In the genomic region with DNA sequence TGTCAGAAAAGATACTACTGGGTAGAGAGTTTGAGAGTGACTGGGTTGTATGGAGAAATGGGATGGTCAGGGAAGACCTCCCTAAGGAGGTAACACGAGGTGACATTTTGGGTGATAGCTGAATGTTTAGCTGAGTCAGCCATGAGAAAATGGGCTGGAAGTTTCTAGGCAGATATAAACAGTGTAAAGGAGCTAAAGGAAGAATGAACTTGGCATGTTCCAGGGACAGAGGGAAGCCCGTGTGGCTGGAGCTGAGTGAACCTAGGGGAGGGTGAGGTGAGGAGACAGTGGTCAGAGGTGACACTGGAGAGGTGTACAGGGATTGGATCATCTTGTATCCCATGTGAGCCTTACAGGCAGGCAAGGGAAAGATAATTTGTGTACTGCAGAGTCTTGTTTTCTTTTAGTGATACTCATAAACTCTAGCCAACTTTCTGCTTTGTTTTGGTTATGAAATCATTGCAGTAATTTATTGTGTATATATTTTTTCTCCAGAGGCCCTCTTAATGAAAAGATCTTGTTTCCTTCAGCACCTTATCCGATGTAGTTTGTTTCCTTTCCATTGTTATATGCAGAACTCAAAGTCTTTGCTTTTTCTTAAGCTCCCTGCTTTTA, we compare ENCODE assay signal across 9 cellular contexts. TPM values are rescaled to one million over a fixed set of nuclear protein-coding genes. Genes with fewer than 3 reads are reported as not detected.
DNase-seq lines count a peak whose midpoint lies in the region; ATAC-seq and TF ChIP-seq lines count a peak whose summit lies in the region.
"Had no signal": no experiment of that assay in that cellular context is flagged by ENCODE, and none has a peak within 500 bp of the region (broad histone marks: within the 10 kb centered on the region; RNA-seq: fewer than 3 reads in every experiment).

No MANE protein-coding gene starts in this region.

- H3K4me3 ChIP-seq in Caco-2 (ENCODE audit: low read depth, low read length) (no peak overlapping the region), MG63 (peak overlapping the region; percentile 80), dorsolateral prefrontal cortex (peak overlapping the region in 32 of 59 donors; percentile 3 to 97 (median 90)), neuron (ENCODE audit: low read length) (peak overlapping the region; percentile 76)

- ATAC-seq in HG03139 (IDR thresholded peaks at IDR 0.05; ENCODE audit: unreplicated experiment) = no peak
- ATAC-seq in activated naive CD4-positive, alpha-beta T cell treated with anti-CD3 and anti-CD28 coated beads, Interleukin-2, amount 50 U/mL, for 72 hours = no peak

- H3K27me3 ChIP-seq in Caco-2 (replicated peaks; ENCODE audit: control insufficient read depth, insufficient read depth, low read length) (no peaks in the 10 kb centered on the region), MG63 (no peaks in the 10 kb centered on the region), dorsolateral prefrontal cortex (no peaks in the 10 kb centered on the region), neuron (ENCODE audit: insufficient read depth, low read length) (no peaks in the 10 kb centered on the region)

- H3K27me3 Mint-ChIP-seq in Caco-2 (ENCODE audit: insufficient read depth, unreplicated experiment) = peaks cover under 1% of the 10 kb centered on the region

- peaks cover 7% of the 10 kb centered on the region for H3K4me1 Mint-ChIP-seq in Caco-2 (ENCODE audit: low read depth, unreplicated experiment)

- DNase-seq in Caco-2 = no peak
- DNase-seq in MG63 = no peak
- DNase-seq in dorsolateral prefrontal cortex = no peak
- DNase-seq in NCI-H524 treated with DMSO at 0.1 percent for 48 hours (lab: John Stamatoyannopoulos, UW) = no peak
- DNase-seq in HuH-7.5 (ENCODE audit: low spot score) = no peak
- DNase-seq in activated naive CD4-positive, alpha-beta T cell treated with anti-CD3 and anti-CD28 coated beads, Interleukin-2, amount 50 U/mL, for 72 hours (ENCODE audit: low spot score in 2 of 2) = no peak
- DNase-seq: hypothalamus had no signal

- H3K27ac Mint-ChIP-seq in Caco-2 (ENCODE audit: unreplicated experiment) = no peak overlapping the region
- no peak overlapping the region for H3K27ac Mint-ChIP-seq in activated naive CD4-positive, alpha-beta T cell treated with anti-CD3 and anti-CD28 coated beads, Interleukin-2, amount 50 U/mL, for 72 hours

- no peak overlapping the region for H2AFZ ChIP-seq in neuron (ENCODE audit: low read depth, low read length)

- BruUV-seq in Caco-2 (replicated peaks; lab: Mats Ljungman, UMichigan) = no TSS peak

- H3K36me3 Mint-ChIP-seq in Caco-2 (ENCODE audit: insufficient read depth, unreplicated experiment) = peaks cover 9% of the 10 kb centered on the region
- peaks cover 8 to 15% of the 10 kb centered on the region in 2 donors for H3K36me3 Mint-ChIP-seq in activated naive CD4-positive, alpha-beta T cell treated with anti-CD3 and anti-CD28 coated beads, Interleukin-2, amount 50 U/mL, for 72 hours

- CTCF ChIA-PET in Caco-2 (lab: Charles Lee) = interaction anchor here (0.5 kb wide), 1 partner anchor 135 kb away, joined by 3 read pairs; no protein-coding TSS in a partner anchor

- no peaks in the 10 kb centered on the region for H3K9me3 Mint-ChIP-seq in Caco-2 (ENCODE audit: unreplicated experiment)
- peaks cover 0 to 5% of the 10 kb centered on the region in 2 donors for H3K9me3 Mint-ChIP-seq in activated naive CD4-positive, alpha-beta T cell treated with anti-CD3 and anti-CD28 coated beads, Interleukin-2, amount 50 U/mL, for 72 hours

- peak overlapping the region; percentile 94 for H3K4me3 Mint-ChIP-seq in Caco-2 (ENCODE audit: unreplicated experiment)

- intact Hi-C loops in Caco-2 (cut with micrococcal nuclease; ENCODE audit: unreplicated experiment) = no loop called here
- intact Hi-C loops in dorsolateral prefrontal cortex (cut with DNase I) = loop anchor here (2.0 to 5.0 kb wide), 2 partner anchors 37 kb away; no protein-coding TSS in a partner anchor

- H3K4me1 ChIP-seq in Caco-2 = peaks cover under 1% of the 10 kb centered on the region; the same call in 1 of the 2 replicates
- peaks cover 21% of the 10 kb centered on the region for H3K4me1 ChIP-seq in neuron (ENCODE audit: insufficient read depth, low read length)

- peak overlapping the region in 20 of 59 donors; percentile 1 to 94 (median 44) for H3K27ac ChIP-seq in dorsolateral prefrontal cortex

- TF ChIP-seq CTCF in Caco-2 (IDR thresholded peaks at IDR 0.05; ENCODE audit: insufficient read depth in 1 of 2, low read depth in 1 of 2, low read length in 1 of 2, severe bottlenecking in 1 of 2, unreplicated experiment in 1 of 2) = no peak
- no peak for TF ChIP-seq CTCF in dorsolateral prefrontal cortex (IDR thresholded peaks at IDR 0.05 in 54 of 56, conservative IDR thresholded peaks at IDR 0.05 in 2 of 56; ENCODE audit: low read depth in 1 of 56, partially characterized antibody in 56 of 56)

- H3K36me3 ChIP-seq in Caco-2 (ENCODE audit: control insufficient read depth, insufficient read depth, low read length) (no peaks in the 10 kb centered on the region), MG63 (peaks cover 17% of the 10 kb centered on the region), neuron (ENCODE audit: insufficient read depth, low read length) (peaks cover 15% of the 10 kb centered on the region)

- POLR2A ChIA-PET in Caco-2 (lab: Charles Lee) = no interaction called here

- H3K9me3 ChIP-seq in Caco-2 (no peaks in the 10 kb centered on the region), MG63 (peaks cover 2% of the 10 kb centered on the region; the same call in 1 of the 2 replicates), neuron (ENCODE audit: low read length) (peaks cover 4% of the 10 kb centered on the region)

RNA-seq across cellular contexts. Expression of a gene that starts 1.8 kb away (rescaled TPM):
- total RNA-seq in Caco-2 (2022) = 32.6 and 33.5 TPM in 2 replicates
- total RNA-seq in MG63 (2014; rRNA removed; shearing (Covaris generic); ENCODE audit: low replicate concordance) = 70.1 and 81.2 TPM in 2 replicates
- total RNA-seq in dorsolateral prefrontal cortex = 10 to 100 TPM; 30.1 to 55.9 (median 39.6) TPM
- total RNA-seq in activated naive CD4-positive, alpha-beta T cell treated with anti-CD3 and anti-CD28 coated beads, Interleukin-2, amount 50 U/mL, for 72 hours = 10 to 100 TPM; 21.5 to 28.7 TPM
